ENCODE assay signal across 22 cellular contexts in genomic region chr17:17064322-17064721, GRCh38. TPM values are rescaled to one million over a fixed set of nuclear protein-coding genes. Genes with fewer than 3 reads are reported as not detected.
DNase-seq lines count a peak whose midpoint lies in the region; ATAC-seq and TF ChIP-seq lines count a peak whose summit lies in the region.
"Had no signal": no experiment of that assay in that cellular context is flagged by ENCODE, and none has a peak within 500 bp of the region (broad histone marks: within the 10 kb centered on the region; RNA-seq: fewer than 3 reads in every experiment).

No MANE protein-coding gene starts in this region.

- H3K27ac Mint-ChIP-seq in activated naive CD8-positive, alpha-beta T cell, result peak overlapping the region; percentile 17
- H3K27ac Mint-ChIP-seq in activated naive CD8-positive, alpha-beta T cell treated with anti-CD3 and anti-CD28 coated beads for 36 hours, result no peak overlapping the region
- peak overlapping the region; percentile 17 for H3K27ac Mint-ChIP-seq in memory B cell

- peaks cover 0 to 98% (median 57%) of the 10 kb centered on the region in 4 donors for H3K4me1 ChIP-seq in tibial artery

- H3K4me1 Mint-ChIP-seq in activated naive CD8-positive, alpha-beta T cell (ENCODE audit: low read depth), result peaks cover 61% of the 10 kb centered on the region
- peaks cover 36% of the 10 kb centered on the region for H3K4me1 Mint-ChIP-seq in activated naive CD8-positive, alpha-beta T cell treated with anti-CD3 and anti-CD28 coated beads for 36 hours
- peaks cover 49% of the 10 kb centered on the region for H3K4me1 Mint-ChIP-seq in memory B cell

- peak overlapping the region; percentile 76 for H3K27ac ChIP-seq in caudate nucleus (ENCODE audit: low read depth, low read length)
- H3K27ac ChIP-seq in tibial artery, result peak overlapping the region; percentile 85 to 92
- H3K27ac ChIP-seq: upper lobe of right lung, WERI-Rb-1 had no signal

- H3K4me3 ChIP-seq in tibial artery, result no peak overlapping the region
- H3K4me3 ChIP-seq: body of pancreas, lung, upper lobe of right lung had no signal

- intact Hi-C loops in tibial artery (cut with DNase I; ENCODE audit: low total_unique reads), result no loop called here

- H3K36me3 ChIP-seq in tibial artery, result no peaks in the 10 kb centered on the region
- H3K36me3 ChIP-seq: upper lobe of right lung had no signal

- no peak for DNase-seq in activated naive CD8-positive, alpha-beta T cell treated with anti-CD3 and anti-CD28 coated beads for 36 hours
- DNase-seq in caudate nucleus (lab: John Stamatoyannopoulos, UW) (no peak), memory B cell (ENCODE audit: low spot score in 2 of 2) (no peak), tibial artery (peak; percentile 11 to 25), epidermal melanocyte (ENCODE audit: insufficient read length, low spot score) (no peak), OCI-M1 (lab: John Stamatoyannopoulos, UW) (no peak)
- DNase-seq in activated naive CD4-positive, alpha-beta T cell treated with Interleukin-2 at 50 U/mL for 16 hours, result no peak
- DNase-seq: 8988T; activated CD4-positive, alpha-beta T cell treated with anti-CD3 and anti-CD28 coated beads, Interleukin-2, amount 50 U/mL, for 1 hour; Caco-2; DND-41; NCI-H1930; NCI-H2227 treated with DMSO at 0.1 percent for 48 hours; NCI-H774; T-helper 9 cell; WERI-Rb-1 had no signal

- H3K9me3 Mint-ChIP-seq in activated naive CD8-positive, alpha-beta T cell (ENCODE audit: low read depth), result no peaks in the 10 kb centered on the region
- H3K9me3 Mint-ChIP-seq in activated naive CD8-positive, alpha-beta T cell treated with anti-CD3 and anti-CD28 coated beads for 36 hours, result no peaks in the 10 kb centered on the region
- no peaks in the 10 kb centered on the region for H3K9me3 Mint-ChIP-seq in memory B cell
- H3K9me3 Mint-ChIP-seq: activated T-helper 17 cell treated with anti-CD3 and anti-CD28 coated beads, Interleukin-2, amount 50 U/mL, for 72 hours had no signal

- no peak overlapping the region for H3K4me3 Mint-ChIP-seq in activated naive CD8-positive, alpha-beta T cell
- H3K4me3 Mint-ChIP-seq in activated naive CD8-positive, alpha-beta T cell treated with anti-CD3 and anti-CD28 coated beads for 36 hours, result no peak overlapping the region
- H3K4me3 Mint-ChIP-seq in memory B cell, result no peak overlapping the region

- no peaks in the 10 kb centered on the region for H3K27me3 Mint-ChIP-seq in activated naive CD8-positive, alpha-beta T cell
- no peaks in the 10 kb centered on the region for H3K27me3 Mint-ChIP-seq in activated naive CD8-positive, alpha-beta T cell treated with anti-CD3 and anti-CD28 coated beads for 36 hours
- H3K27me3 Mint-ChIP-seq in memory B cell, result no peaks in the 10 kb centered on the region
- H3K27me3 Mint-ChIP-seq: activated T-helper 17 cell treated with anti-CD3 and anti-CD28 coated beads, Interleukin-2, amount 50 U/mL, for 72 hours had no signal

- no peaks in the 10 kb centered on the region for H3K27me3 ChIP-seq in tibial artery
- H3K27me3 ChIP-seq: body of pancreas, upper lobe of right lung had no signal

- ATAC-seq in memory B cell (ENCODE audit: low read depth), result no peak
- ATAC-seq: body of pancreas, HCT116 had no signal

- no peak for TF ChIP-seq CTCF in tibial artery (IDR thresholded peaks at IDR 0.05)

- H3K36me3 Mint-ChIP-seq in activated naive CD8-positive, alpha-beta T cell, result peaks cover 3% of the 10 kb centered on the region
- peaks cover 3% of the 10 kb centered on the region for H3K36me3 Mint-ChIP-seq in activated naive CD8-positive, alpha-beta T cell treated with anti-CD3 and anti-CD28 coated beads for 36 hours
- peaks cover 4% of the 10 kb centered on the region for H3K36me3 Mint-ChIP-seq in memory B cell

- H3K9me3 ChIP-seq in tibial artery, result no peaks in the 10 kb centered on the region
- H3K9me3 ChIP-seq: body of pancreas, upper lobe of right lung had no signal

RNA-seq across cellular contexts. Expression of gene MPRIP, which starts 22.1 kb away (rescaled TPM):
- total RNA-seq in activated naive CD8-positive, alpha-beta T cell treated with anti-CD3 and anti-CD28 coated beads for 36 hours, result 100 to 1,000 TPM; 130 to 143 TPM

Comparison
In these comparisons a context has a peak if more than half of its experiments do, and no peak if none do; other contexts are left out.
1. DNase-seq: peak in tibial artery (2 of 2); none in activated naive CD8-positive, alpha-beta T cell treated with anti-CD3 and anti-CD28 coated beads for 36 hours (single experiment), caudate nucleus (0 of 61), memory B cell (0 of 2), epidermal melanocyte (single experiment), activated naive CD4-positive, alpha-beta T cell treated with Interleukin-2 at 50 U/mL for 16 hours (single experiment) and OCI-M1 (single experiment).